In genomic region chr6:84019812-84020211, GRCh38 we compare ENCODE assay signal across 24 cellular contexts. TPM values are rescaled to one million over a fixed set of nuclear protein-coding genes. Genes with fewer than 3 reads are reported as not detected.
DNase-seq lines count a peak whose midpoint lies in the region; ATAC-seq and TF ChIP-seq lines count a peak whose summit lies in the region.
"Had no signal": no experiment of that assay in that cellular context is flagged by ENCODE, and none has a peak within 500 bp of the region (broad histone marks: within the 10 kb centered on the region; RNA-seq: fewer than 3 reads in every experiment).

No MANE protein-coding gene starts in this region.

- intact Hi-C loops in sciatic nerve (cut with DNase I) = no loop called here

- H3K9me3 Mint-ChIP-seq in glutamatergic neuron (ENCODE audit: unreplicated experiment) = no peaks in the 10 kb centered on the region
- H3K9me3 Mint-ChIP-seq: CD8-positive, alpha-beta T cell; T-cell had no signal

- H3K4me3 Mint-ChIP-seq in glutamatergic neuron (ENCODE audit: unreplicated experiment) = peak overlapping the region; percentile 68
- H3K4me3 Mint-ChIP-seq: B cell; CD8-positive, alpha-beta T cell; T-cell had no signal

- ATAC-seq in sciatic nerve (peak; percentile 68), GM18909 (IDR thresholded peaks at IDR 0.05; ENCODE audit: poor library complexity, unreplicated experiment) (no peak)
- ATAC-seq: CD8-positive, alpha-beta T cell; HepG2; K562; PC-3; Right ventricle myocardium inferior; T-cell had no signal

- DNase-seq in NCI-H2107 treated with DMSO at 0.1 percent for 48 hours (lab: John Stamatoyannopoulos, UW; ENCODE audit: unreplicated experiment) (peak; percentile 61), NCI-H2107 (lab: John Stamatoyannopoulos, UW) (no peak), NCI-H2171 treated with DMSO at 0.1 percent for 48 hours (lab: John Stamatoyannopoulos, UW) (peak; percentile 89), glutamatergic neuron (no peak), sciatic nerve (ENCODE audit: low spot score) (no peak), GM13976 (ENCODE audit: low spot score) (no peak), NOMO-1 (lab: John Stamatoyannopoulos, UW; ENCODE audit: unreplicated experiment in 2 of 2) (no peak)
- DNase-seq: CD8-positive, alpha-beta T cell; DMS 273 treated with DMSO at 0.1 percent for 48 hours; DMS79; EL; GDM1; MM.1S; NCI-H1694; NCI-H2029 treated with DMSO at 0.1 percent for 48 hours; NCI-H526 treated with DMSO at 0.1 percent for 48 hours; PC-3; T-cell had no signal

- no peaks in the 10 kb centered on the region for H3K36me3 Mint-ChIP-seq in glutamatergic neuron (ENCODE audit: unreplicated experiment)
- H3K36me3 Mint-ChIP-seq: CD8-positive, alpha-beta T cell; T-cell had no signal

- no peaks in the 10 kb centered on the region for H3K4me1 Mint-ChIP-seq in glutamatergic neuron (ENCODE audit: low read depth, unreplicated experiment)
- H3K4me1 Mint-ChIP-seq: B cell had no signal

- H3K27ac Mint-ChIP-seq in glutamatergic neuron (ENCODE audit: unreplicated experiment) = no peak overlapping the region
- H3K27ac Mint-ChIP-seq: B cell; CD8-positive, alpha-beta T cell; T-cell had no signal

- TF ChIP-seq CTCF in glutamatergic neuron (IDR thresholded peaks at IDR 0.05; ENCODE audit: partially characterized antibody, unreplicated experiment) = no peak
- no peak for TF ChIP-seq CTCF in GM13976 (IDR thresholded peaks at IDR 0.05; ENCODE audit: borderline replicate concordance, control extremely low read depth, extremely low read depth, insufficient read depth, missing control alignments)

- in situ Hi-C loops in GM13976 (cut with MboI; ENCODE audit: low sequenced_read_pairs, unreplicated experiment) = no loop called here

- no peaks in the 10 kb centered on the region for H3K27me3 Mint-ChIP-seq in glutamatergic neuron (ENCODE audit: unreplicated experiment)

RNA-seq across cellular contexts. Expression of gene MRAP2, which starts 13.8 kb away (rescaled TPM):
- total RNA-seq in glutamatergic neuron (ENCODE audit: unreplicated experiment) (5.1 TPM), sciatic nerve (10.3 TPM)
- total RNA-seq: B cell; CD8-positive, alpha-beta T cell; Right ventricle myocardium inferior; SJSA1; T-cell had no signal

Comparison
In these comparisons a context has a peak if more than half of its experiments do, and no peak if none do; other contexts are left out.
1. DNase-seq: peak in NCI-H2107 treated with DMSO at 0.1 percent for 48 hours (single experiment) and NCI-H2171 treated with DMSO at 0.1 percent for 48 hours (single experiment); none in NCI-H2107 (single experiment), glutamatergic neuron (single experiment), sciatic nerve (single experiment), GM13976 (single experiment) and NOMO-1 (0 of 2).